ENCODE assay signal across 1 cellular context in genomic region chr1:55698136-55698535, GRCh38.
TF ChIP-seq lines count a peak whose summit lies in the region.

No MANE protein-coding gene starts in this region.

TF ChIP-seq in IMR-90, 13 proteins besides CTCF, POLR2A, EP300 and RAD21:
- TF ChIP-seq NFE2L2 (IDR thresholded peaks at IDR 0.05; ENCODE audit: low read depth, low read length) (no peak), CEBPB (IDR thresholded peaks at IDR 0.05; ENCODE audit: low read depth, low read length) (peak; percentile 29; the same call in 1 of the 2 replicates)
